ENCODE assay signal across 17 cellular contexts in genomic region chr2:172826522-172826921, GRCh38.
A peak's percentile ranks its signal among the peaks of the same experiment; 100 is the strongest.
DNase-seq lines count a peak whose midpoint lies in the region; ATAC-seq and TF ChIP-seq lines count a peak whose summit lies in the region.
"Had no signal": no experiment of that assay in that cellular context is flagged by ENCODE, and none has a peak within 500 bp of the region (broad histone marks: within the 10 kb centered on the region; RNA-seq: fewer than 3 reads in every experiment).

No MANE protein-coding gene starts in this region.

- H4K8ac ChIP-seq in IMR-90 (ENCODE audit: low read depth in 2 of 2, low read length in 2 of 2) = peak overlapping the region in 1 of 2 experiments; percentile 59; a peak in 1 of 4 replicates

- dilution Hi-C loops in IMR-90 (cut with HindIII; ENCODE audit: low sequenced_read_pairs, unreplicated experiment) = no loop called here

- H2BK20ac ChIP-seq in IMR-90 (ENCODE audit: low read depth, low read length) = peak overlapping the region; percentile 21; the same call in 1 of the 2 replicates

- no peaks in the 10 kb centered on the region for H3F3A ChIP-seq in GM23248 (ENCODE audit: insufficient read depth)

- TF ChIP-seq CTCF in IMR-90 (conservative IDR thresholded peaks at IDR 0.05; ENCODE audit: low read depth, low read length) = no peak
- TF ChIP-seq CTCF in stomach (IDR thresholded peaks at IDR 0.05) = no peak

- intact Hi-C loops in IMR-90 (cut with micrococcal nuclease) = loop anchor here (10.0 kb wide), 1 partner anchor 1518 kb away; no protein-coding TSS in a partner anchor
- intact Hi-C loops in stomach (cut with DNase I; ENCODE audit: low total_unique reads) = no loop called here

- H3K27me3 ChIP-seq in GM23248 (replicated peaks; ENCODE audit: insufficient read depth) = no peaks in the 10 kb centered on the region
- H3K27me3 ChIP-seq in IMR-90 (ENCODE audit: control insufficient read depth, insufficient read depth, low read length) = no peaks in the 10 kb centered on the region
- peaks cover 5% of the 10 kb centered on the region for H3K27me3 ChIP-seq in adipocyte (replicated peaks; ENCODE audit: control insufficient read depth, insufficient read depth, low read length)
- H3K27me3 ChIP-seq in stomach = no peaks in the 10 kb centered on the region
- H3K27me3 ChIP-seq: BE2C had no signal

- H3K23ac ChIP-seq in IMR-90 (ENCODE audit: low read depth, low read length) = no peak overlapping the region

- in situ Hi-C loops in GM23248 (cut with MboI) (no loop called here), IMR-90 (cut with MboI; ENCODE audit: low sequenced_read_pairs) (no loop called here)

- peak overlapping the region; percentile 86 for H2AK5ac ChIP-seq in IMR-90 (ENCODE audit: low read depth, low read length)

- peak overlapping the region; percentile 42 for H3K14ac ChIP-seq in IMR-90 (replicated peaks; ENCODE audit: low read depth, low read length)

- H3K4ac ChIP-seq in IMR-90 (ENCODE audit: low read depth, low read length) = peak overlapping the region; percentile 63; the same call in 1 of the 2 replicates

- H3K18ac ChIP-seq in IMR-90 (ENCODE audit: low read depth, low read length) = peak overlapping the region; percentile 18; the same call in 1 of the 2 replicates

- peak overlapping the region; percentile 28 for H2BK5ac ChIP-seq in IMR-90 (ENCODE audit: low read depth, low read length, poor library complexity, severe bottlenecking)

- H3K4me1 ChIP-seq in GM23248 (ENCODE audit: insufficient read depth) = peaks cover 6% of the 10 kb centered on the region; the same call in 1 of the 2 replicates
- H3K4me1 ChIP-seq in IMR-90 (ENCODE audit: control insufficient read depth, insufficient read depth, low read length) = peaks cover 11% of the 10 kb centered on the region
- peaks cover 5% of the 10 kb centered on the region for H3K4me1 ChIP-seq in adipocyte (ENCODE audit: control insufficient read depth, insufficient read depth, low read length)
- H3K4me1 ChIP-seq in stomach = no peaks in the 10 kb centered on the region
- H3K4me1 ChIP-seq: A549 had no signal

- H3K27ac ChIP-seq in GM23248 (no peak overlapping the region), IMR-90 (ENCODE audit: insufficient read depth, low read length) (no peak overlapping the region), stomach (no peak overlapping the region)
- H3K27ac ChIP-seq: A549, C4-2B had no signal

- DNase-seq in GM23248 (peak; percentile 20), IMR-90 (peak; percentile 49), adipocyte (ENCODE audit: low read depth) (peak; percentile 11), kidney tubule cell (ENCODE audit: low spot score) (peak; percentile 6), amygdala (lab: John Stamatoyannopoulos, UW) (no peak), NCI-H345 (lab: John Stamatoyannopoulos, UW) (no peak), stomach (no peak), H4 (ENCODE audit: low spot score) (no peak)
- DNase-seq: BE2C; CD4-positive, alpha-beta memory T cell; DMS153; DMS79 treated with DMSO at 0.1 percent for 48 hours; H9; KBM-7 had no signal

- no peaks in the 10 kb centered on the region for H3K9me2 ChIP-seq in GM23248 (ENCODE audit: insufficient read depth)

- H4K5ac ChIP-seq in IMR-90 (ENCODE audit: low read depth, low read length) = no peak overlapping the region

- no peaks in the 10 kb centered on the region for H3K79me2 ChIP-seq in GM23248 (ENCODE audit: insufficient read depth)

- H2BK120ac ChIP-seq in IMR-90 (ENCODE audit: low read depth, low read length) = peak overlapping the region; percentile 44; the same call in 1 of the 2 replicates

- H3K4me3 ChIP-seq in GM23248 = no peak overlapping the region
- no peak overlapping the region for H3K4me3 ChIP-seq in IMR-90 (ENCODE audit: insufficient read depth, low read depth, low read length)
- H3K4me3 ChIP-seq in adipocyte (ENCODE audit: low read length) = no peak overlapping the region
- no peak overlapping the region for H3K4me3 ChIP-seq in stomach
- H3K4me3 ChIP-seq: A549, GM23338 had no signal

- POLR2A ChIA-PET in IMR-90 (lab: Charles Lee; ENCODE audit: unreplicated experiment) = no interaction called here

- TF ChIP-seq POLR2A in IMR-90 (IDR thresholded peaks at IDR 0.05; ENCODE audit: low read depth, low read length) = no peak
- TF ChIP-seq POLR2A in stomach (IDR thresholded peaks at IDR 0.05) = no peak

- H2AFZ ChIP-seq in GM23248 = no peak overlapping the region
- H2AFZ ChIP-seq in IMR-90 (replicated peaks; ENCODE audit: low read length, poor library complexity) = no peak overlapping the region
- H2AFZ ChIP-seq: GM23338 had no signal

- ATAC-seq in IMR-90 (ENCODE audit: low read depth) = peak; percentile 72
- ATAC-seq: A549, GM23338 had no signal

- H3K9me3 ChIP-seq in GM23248 (ENCODE audit: low read depth) (no peaks in the 10 kb centered on the region), IMR-90 (ENCODE audit: control insufficient read depth, insufficient read depth, low read length) (no peaks in the 10 kb centered on the region), adipocyte (ENCODE audit: control insufficient read depth, low read length) (no peaks in the 10 kb centered on the region), stomach (no peaks in the 10 kb centered on the region)
- H3K9me3 ChIP-seq: A549, BE2C had no signal

- BruUV-seq in IMR-90 (replicated peaks; lab: Mats Ljungman, UMichigan) = no TSS peak

- H3K56ac ChIP-seq in IMR-90 (ENCODE audit: extremely low read depth, insufficient read depth, low read length) = no peak overlapping the region

- TF ChIP-seq RAD21 in IMR-90 (IDR thresholded peaks at IDR 0.05; ENCODE audit: low read length) = no peak

- CTCF ChIA-PET in IMR-90 (lab: Yijun Ruan, JAX) = interaction anchor here (0.5 to 1.4 kb wide), 3 partner anchors 11 to 699 kb away, joined by 3 read pairs; no protein-coding TSS in a partner anchor

- H3K36me3 ChIP-seq in GM23248 (ENCODE audit: low read depth) (no peaks in the 10 kb centered on the region), IMR-90 (ENCODE audit: control insufficient read depth, insufficient read depth, low read length) (no peaks in the 10 kb centered on the region), adipocyte (ENCODE audit: control insufficient read depth, insufficient read depth, low read length, severe bottlenecking) (no peaks in the 10 kb centered on the region), stomach (no peaks in the 10 kb centered on the region)
- H3K36me3 ChIP-seq: BE2C had no signal

- H4K91ac ChIP-seq in IMR-90 (ENCODE audit: insufficient read depth, low read depth, low read length) = peak overlapping the region; percentile 38; the same call in 1 of the 2 replicates

- peaks cover 20% of the 10 kb centered on the region for H3K9me1 ChIP-seq in IMR-90 (ENCODE audit: insufficient read depth, low read length)

- H3K4me2 ChIP-seq in GM23248 (ENCODE audit: unreplicated experiment) = no peak overlapping the region
- no peak overlapping the region for H3K4me2 ChIP-seq in IMR-90 (ENCODE audit: low read depth, low read length)
- H3K4me2 ChIP-seq: A549, GM23338 had no signal

- no peak for TF ChIP-seq EP300 in stomach (IDR thresholded peaks at IDR 0.05)

- H3K9ac ChIP-seq in GM23248 = no peak overlapping the region
- no peak overlapping the region for H3K9ac ChIP-seq in IMR-90 (ENCODE audit: low read depth, low read length)
- no peak overlapping the region for H3K9ac ChIP-seq in adipocyte (ENCODE audit: low read length)

- H2BK15ac ChIP-seq in IMR-90 (ENCODE audit: low read depth, low read length) = peak overlapping the region; percentile 54; the same call in 1 of the 3 replicates

- H3K79me1 ChIP-seq in IMR-90 (ENCODE audit: low read depth in 1 of 2, low read length in 2 of 2) = no peaks in the 10 kb centered on the region

- WGBS in GM23248 (ENCODE audit: low coverage in 1 of 2, low lambda C conversion rate in 2 of 2, missing lambda C conversion rate in 2 of 2), 2 experiments = 86 to 87% methylated on average over 3 of the region's 3 CpGs
- WGBS in IMR-90 (ENCODE audit: extremely low coverage in 2 of 2, insufficient read length in 1 of 2), 2 experiments = no CpG with 5 or more reads among the region's 3 CpGs
- WGBS in stomach, 5 donors = 77 to 93% (median 87%) methylated on average over 3 of the region's 3 CpGs

- H4K20me1 ChIP-seq in GM23248 (ENCODE audit: insufficient read depth) = no peaks in the 10 kb centered on the region
- no peaks in the 10 kb centered on the region for H4K20me1 ChIP-seq in IMR-90 (ENCODE audit: insufficient read depth, low read length)

- H2AK9ac ChIP-seq in IMR-90 (replicated peaks; ENCODE audit: low read depth, low read length, poor library complexity) = no peak overlapping the region

TF ChIP-seq in IMR-90, 13 proteins besides CTCF, POLR2A, EP300 and RAD21:
- TF ChIP-seq SMC3 (IDR thresholded peaks at IDR 0.05; ENCODE audit: low read depth, low read length) = no peak
- no peak for TF ChIP-seq CHD1 (IDR thresholded peaks at IDR 0.05; ENCODE audit: low read depth, low read length)
- no peak for TF ChIP-seq RCOR1 (IDR thresholded peaks at IDR 0.05; ENCODE audit: insufficient replicate concordance, low read length)
- no peak for TF ChIP-seq NFE2L2 (IDR thresholded peaks at IDR 0.05; ENCODE audit: low read depth, low read length)
- no peak for TF ChIP-seq MAFK (IDR thresholded peaks at IDR 0.05; ENCODE audit: low read depth, low read length)
- no peak for TF ChIP-seq ELK1 (IDR thresholded peaks at IDR 0.05; ENCODE audit: borderline replicate concordance, low read depth, low read length)
- no peak for TF ChIP-seq USF2 (IDR thresholded peaks at IDR 0.05; ENCODE audit: low read depth, low read length)

Comparison
In these comparisons a context has a peak if more than half of its experiments do, and no peak if none do; other contexts are left out.
1. DNase-seq: peak in GM23248 (single experiment), IMR-90 (single experiment), adipocyte (single experiment) and kidney tubule cell (single experiment); none in amygdala (0 of 56), NCI-H345 (single experiment), stomach (single experiment) and H4 (single experiment).